In the genomic region with DNA sequence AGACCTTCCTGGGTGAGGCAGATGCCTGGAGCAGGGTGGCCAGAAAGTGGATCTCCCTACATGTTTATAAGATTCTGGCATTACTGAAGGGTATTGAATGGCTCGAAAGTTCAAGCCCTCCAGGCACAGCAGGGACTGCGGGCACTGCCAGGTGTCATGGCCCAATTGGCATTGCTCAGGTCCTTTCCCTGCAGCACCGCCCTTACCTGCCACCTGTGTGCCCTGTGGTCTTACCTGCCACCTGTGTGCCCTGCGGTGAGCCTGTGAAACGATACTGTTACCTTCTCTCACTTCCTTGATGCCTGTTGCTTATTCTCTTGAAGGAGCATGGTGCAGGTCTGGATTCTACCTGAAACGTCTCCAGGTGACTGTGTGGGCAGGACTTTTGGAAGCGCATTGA, we compare ENCODE assay signal across 10 cellular contexts. TPM values are rescaled to one million over a fixed set of nuclear protein-coding genes. Genes with fewer than 3 reads are reported as not detected.
"Had no signal": no experiment of that assay in that cellular context is flagged by ENCODE, and none has a peak within 500 bp of the region (broad histone marks: within the 10 kb centered on the region; RNA-seq: fewer than 3 reads in every experiment).

No MANE protein-coding gene starts in this region.

- H3K36me3 Mint-ChIP-seq: IgD-negative memory B cell had no signal

- ATAC-seq: HepG2, K562 had no signal

- H3K4me3 ChIP-seq: K562 had no signal

- DNase-seq: IMR-90, KBM-7, KG1 had no signal

- H3K27ac ChIP-seq: HL-60, KMS-11 had no signal

- H3K9ac ChIP-seq: KMS-11 had no signal

- H3K27ac Mint-ChIP-seq: IgD-negative memory B cell had no signal

- H3K4me1 Mint-ChIP-seq: IgD-negative memory B cell had no signal

- H3K4me3 Mint-ChIP-seq: IgD-negative memory B cell had no signal

- H3K4me2 ChIP-seq: KMS-11 had no signal

RNA-seq across cellular contexts. Expression of a gene that starts 32.2 kb away (rescaled TPM):
- total RNA-seq: HepG2, HT-29, HT1080, IMR-90 had no signal
- polyA plus RNA-seq: HepG2, IgD-negative memory B cell, IMR-90 had no signal
